In the genomic region with DNA sequence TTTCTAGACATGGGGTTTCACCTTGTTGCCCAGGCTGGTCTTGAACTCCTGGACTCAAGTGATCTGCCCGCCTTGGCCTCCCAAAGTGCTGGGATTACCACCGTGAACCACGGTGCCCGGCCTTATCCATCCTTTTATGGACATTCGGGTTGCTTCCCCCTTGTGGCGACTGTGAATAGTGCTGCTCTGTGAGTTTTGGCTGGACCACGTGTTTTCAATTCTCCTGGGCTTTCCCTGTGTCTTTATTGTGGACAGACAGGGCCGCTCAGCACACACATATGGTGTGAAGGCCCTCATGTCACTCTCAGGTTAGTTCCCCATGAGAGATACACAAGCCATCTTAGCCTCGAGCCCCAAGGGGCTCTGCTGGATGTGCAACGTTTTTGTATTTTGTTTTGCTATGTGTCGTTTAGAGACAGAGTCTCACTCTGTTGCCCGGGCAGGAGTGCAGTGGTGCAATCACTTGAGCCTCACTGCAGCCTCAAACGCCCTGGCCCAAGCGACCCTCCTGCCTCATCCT, we compare ENCODE assay signal across 8 cellular contexts. TPM values are rescaled to one million over a fixed set of nuclear protein-coding genes. Genes with fewer than 3 reads are reported as not detected.
DNase-seq lines count a peak whose midpoint lies in the region; ATAC-seq and TF ChIP-seq lines count a peak whose summit lies in the region.

No MANE protein-coding gene starts in this region.

- TF ChIP-seq CTCF in ovary (IDR thresholded peaks at IDR 0.05) (peak; percentile 27 to 80 (median 73)), thyroid gland (IDR thresholded peaks at IDR 0.05) (peak; percentile 65 to 87 (median 74))

- H3K36me3 ChIP-seq in CD8-positive, alpha-beta memory T cell (ENCODE audit: insufficient read depth, low read length): no peaks in the 10 kb centered on the region
- H3K36me3 ChIP-seq in ovary (no peaks in the 10 kb centered on the region), thyroid gland (peaks cover 6 to 12% of the 10 kb centered on the region in 2 donors)

- peaks cover 0 to 19% (median 0%) of the 10 kb centered on the region in 3 donors for H3K36me3 Mint-ChIP-seq in CD8-positive, alpha-beta memory T cell

- peaks cover 24 to 43% (median 30%) of the 10 kb centered on the region in 3 donors for H3K4me1 Mint-ChIP-seq in CD8-positive, alpha-beta memory T cell

- ATAC-seq in GM21423 (IDR thresholded peaks at IDR 0.05; ENCODE audit: unreplicated experiment): peak; percentile 58

- H3K4me3 ChIP-seq in CD8-positive, alpha-beta memory T cell (ENCODE audit: low read length): no peak overlapping the region
- H3K4me3 ChIP-seq in ovary (no peak overlapping the region), thyroid gland (replicated peaks in 1 of 3) (no peak overlapping the region)

- CTCF ChIA-PET in CD8-positive, alpha-beta memory T cell (lab: Charles Lee): interaction anchor here (0.6 to 8.1 kb wide), 6 partner anchors 34 to 205 kb away, joined by 3 to 166 read pairs (median 4); partner anchors contain the start of gene GATAD2A

- peak; percentile 50 to 75 (median 62) for DNase-seq in CD8-positive, alpha-beta memory T cell
- DNase-seq in M059J (ENCODE audit: low read depth) (peak; percentile 79), SHP77 (lab: John Stamatoyannopoulos, UW) (peak; percentile 65 to 71), foreskin melanocyte (peak; percentile 79), ovary (peak; percentile 63 to 83 (median 78)), thyroid gland (peak; percentile 78 to 83)
- DNase-seq in activated effector memory CD4-positive, alpha-beta T cell treated with Interleukin-2 at 50 U/mL for 16 hours: peak; percentile 42

- H3K27ac ChIP-seq in CD8-positive, alpha-beta memory T cell (ENCODE audit: low read depth, low read length): no peak overlapping the region
- no peak overlapping the region for H3K27ac ChIP-seq in ovary
- H3K27ac ChIP-seq in thyroid gland: no peak overlapping the region

- H3K4me1 ChIP-seq in CD8-positive, alpha-beta memory T cell (ENCODE audit: insufficient read depth, low read length): peaks cover 33% of the 10 kb centered on the region
- H3K4me1 ChIP-seq in ovary (ENCODE audit: insufficient read depth) (no peaks in the 10 kb centered on the region), thyroid gland (no peaks in the 10 kb centered on the region)

- POLR2A ChIA-PET in CD8-positive, alpha-beta memory T cell (lab: Charles Lee): no interaction called here

- intact Hi-C loops in ovary (cut with DNase I): no loop called here
- intact Hi-C loops in thyroid gland (cut with DNase I): no loop called here

- TF ChIP-seq POLR2A in ovary (IDR thresholded peaks at IDR 0.05) (no peak), thyroid gland (IDR thresholded peaks at IDR 0.05) (no peak)

- H3K27me3 ChIP-seq in CD8-positive, alpha-beta memory T cell (ENCODE audit: insufficient read depth, low read length, poor library complexity, severe bottlenecking): no peaks in the 10 kb centered on the region
- H3K27me3 ChIP-seq in ovary (no peaks in the 10 kb centered on the region), thyroid gland (no peaks in the 10 kb centered on the region)

- WGBS in ovary, 3 donors: 6 to 9% (median 6%) methylated on average over 14 of the region's 14 CpGs
- 5 to 15% methylated on average over 11 to 14 of the region's 14 CpGs for WGBS in thyroid gland, 2 donors

- no peaks in the 10 kb centered on the region for H3K9me3 Mint-ChIP-seq in CD8-positive, alpha-beta memory T cell

- no peaks in the 10 kb centered on the region for H3K9me3 ChIP-seq in CD8-positive, alpha-beta memory T cell (ENCODE audit: low read length)
- H3K9me3 ChIP-seq in ovary (no peaks in the 10 kb centered on the region), thyroid gland (no peaks in the 10 kb centered on the region)

- no peak for TF ChIP-seq EP300 in ovary (IDR thresholded peaks at IDR 0.05)

- H3K4me3 Mint-ChIP-seq in CD8-positive, alpha-beta memory T cell: peak overlapping the region in 6 of 7 donors; percentile 32 to 69 (median 60)

- H3K27ac Mint-ChIP-seq in CD8-positive, alpha-beta memory T cell: peak overlapping the region in 6 of 8 donors; percentile 51 to 94 (median 70)

- H3K27me3 Mint-ChIP-seq in CD8-positive, alpha-beta memory T cell: no peaks in the 10 kb centered on the region

RNA-seq across cellular contexts. Expression of gene MAU2, which starts 40.5 kb away (rescaled TPM):
- 10 to 100 TPM; 52.3 to 59.4 TPM for total RNA-seq in CD8-positive, alpha-beta memory T cell
- 27.6 TPM for polyA plus RNA-seq in CD8-positive, alpha-beta memory T cell
- 30.2 and 31.1 TPM in 2 replicates for total RNA-seq in M059J (2014; rRNA removed; shearing (Covaris generic))
- total RNA-seq in ovary (10 to 100 TPM; 48.3 to 77.0 (median 61.7) TPM), thyroid gland (10 to 100 TPM; 45.1 to 71.1 (median 68.7) TPM)
- polyA plus RNA-seq in ovary: 10 to 100 TPM; 12.4 to 33.2 TPM

RNA-seq across cellular contexts. Expression of gene SUGP1, which starts 40.8 kb away (rescaled TPM):
- 10 to 100 TPM; 64.7 to 65.9 TPM for total RNA-seq in CD8-positive, alpha-beta memory T cell
- 40.8 TPM for polyA plus RNA-seq in CD8-positive, alpha-beta memory T cell
- 22.3 and 23.4 TPM in 2 replicates for total RNA-seq in M059J (2014; rRNA removed; shearing (Covaris generic))
- 10 to 100 TPM; 14.7 to 42.9 (median 37.3) TPM for total RNA-seq in ovary
- polyA plus RNA-seq in ovary: 10 to 100 TPM; 27.6 to 29.0 TPM
- 10 to 100 TPM; 20.0 to 45.1 (median 37.4) TPM for total RNA-seq in thyroid gland

RNA-seq across cellular contexts. Expression of gene GATAD2A, which starts 44.3 kb away (rescaled TPM):
- 100 to 1,000 TPM; 176 to 182 TPM for total RNA-seq in CD8-positive, alpha-beta memory T cell
- polyA plus RNA-seq in CD8-positive, alpha-beta memory T cell: 46.9 TPM
- 18.3 and 48.7 TPM in 2 replicates for total RNA-seq in M059J (2014; rRNA removed; shearing (Covaris generic))
- total RNA-seq in ovary (10 to 100 TPM; 10.7 to 83.0 (median 57.9) TPM), thyroid gland (10 to 100 TPM; 33.2 to 82.4 (median 51.8) TPM)
- polyA plus RNA-seq in ovary: 10 to 100 TPM; 13.7 to 18.9 TPM
